Comparison of ENCODE assay signal across 18 cellular contexts in genomic region chr2:12033494-12033893, GRCh38.
"Had no signal": no experiment of that assay in that cellular context is flagged by ENCODE, and none has a peak within 500 bp of the region (broad histone marks: within the 10 kb centered on the region; RNA-seq: fewer than 3 reads in every experiment).

No MANE protein-coding gene starts in this region.

- H3K27me3 ChIP-seq: brain microvascular endothelial cell, dorsolateral prefrontal cortex, stomach, upper lobe of left lung had no signal

- DNase-seq: activated CD4-positive, alpha-beta T cell treated with anti-CD3 and anti-CD28 coated beads, Interleukin-2, amount 10 ng/mL, durations not matched to agents 7 days and 5 days; activated CD8-positive, alpha-beta T cell treated with anti-CD3 and anti-CD28 coated beads, Interleukin-2, amount 10 ng/mL, durations not matched to agents 7 days and 5 days; activated naive CD4-positive, alpha-beta T cell treated with Interleukin-2 at 50 U/mL for 16 hours; activated naive CD8-positive, alpha-beta T cell treated with anti-CD3 and anti-CD28 coated beads, Interleukin-2, amount 10 ng/mL, durations not matched to agents 7 days and 5 days; activated T-cell treated with anti-CD3 and anti-CD28 coated beads, Interleukin-2, amount 50 U/mL, for 24 hours; brain microvascular endothelial cell; central memory CD4-positive, alpha-beta T cell; dorsolateral prefrontal cortex; left cardiac atrium; midbrain; small intestine; stimulated activated CD4-positive, alpha-beta T cell treated with anti-CD3 and anti-CD28 coated beads, Interleukin-15, amount 100 ng/mL, for 24 hours; stimulated activated CD4-positive, alpha-beta T cell treated with anti-CD3 and anti-CD28 coated beads, Interleukin-2, amount 100 ng/mL, for 48 hours; stomach; T-helper 1 cell; T1000; upper lobe of left lung had no signal

- H3K36me3 ChIP-seq: brain microvascular endothelial cell, stomach, upper lobe of left lung had no signal

- H3K9me3 ChIP-seq: stomach, upper lobe of left lung had no signal

- ATAC-seq: activated CD4-positive, CD25-positive, alpha-beta regulatory T cell treated with anti-CD3 and anti-CD28 coated beads, Interleukin-2, amount 50 U/mL, for 24 hours; activated CD8-positive, alpha-beta T cell treated with anti-CD3 and anti-CD28 coated beads, Interleukin-2, amount 10 ng/mL, durations not matched to agents 7 days and 5 days; left cardiac atrium had no signal

- H3K4me3 ChIP-seq: dorsolateral prefrontal cortex, stomach, upper lobe of left lung had no signal

- H3K27ac ChIP-seq: brain microvascular endothelial cell, dorsolateral prefrontal cortex, stomach, upper lobe of left lung had no signal

- H3K4me1 ChIP-seq: upper lobe of left lung had no signal
